In the genomic region with DNA sequence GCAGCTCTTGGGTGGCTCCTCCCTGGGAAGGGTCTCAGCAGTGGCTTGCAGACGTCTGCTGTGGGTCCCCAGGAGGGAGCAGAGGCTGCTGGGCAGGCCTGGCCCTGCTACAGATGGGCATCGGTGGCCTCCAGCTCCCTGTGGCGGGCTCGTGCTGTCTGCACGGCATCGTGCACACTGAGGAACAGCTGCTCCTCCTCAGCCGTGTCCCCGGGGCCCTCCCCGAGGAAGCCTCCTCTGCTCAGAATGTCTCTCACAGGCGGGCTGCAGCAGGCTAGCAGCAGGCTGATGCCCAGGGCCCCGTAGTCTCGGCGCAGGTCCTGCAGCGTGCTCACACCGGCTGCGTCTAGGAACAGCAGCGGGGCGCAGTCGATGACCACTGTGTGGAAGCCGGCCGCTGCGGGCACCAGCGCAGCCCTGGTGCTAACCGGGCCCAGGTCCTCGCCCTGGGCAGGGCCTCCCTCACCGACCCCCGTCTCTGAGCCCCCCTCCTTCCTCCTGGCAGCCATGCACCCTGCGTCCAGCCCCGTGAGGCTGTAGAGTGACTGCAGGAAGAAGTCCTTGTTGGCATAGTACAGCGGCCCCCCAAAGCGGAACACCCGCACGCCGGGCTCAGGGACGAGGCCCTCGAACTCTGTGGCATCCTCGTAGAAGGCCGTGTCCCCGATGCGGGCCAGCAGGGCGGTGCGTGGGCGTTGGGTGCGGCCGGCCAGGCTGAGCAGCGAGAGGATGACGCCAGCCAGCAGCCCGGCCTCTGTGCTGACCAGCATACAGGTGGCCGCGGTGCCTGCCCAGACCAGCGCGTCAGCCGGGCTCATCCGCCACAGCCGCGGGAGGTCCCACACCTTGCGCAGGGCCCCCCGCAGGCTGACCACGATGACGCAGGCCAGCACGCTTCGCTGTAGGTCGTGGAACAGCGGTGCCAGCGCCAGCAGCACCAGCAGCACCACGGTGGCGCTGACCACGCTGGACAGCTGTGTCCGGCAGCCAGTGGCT, we compare ENCODE assay signal across 19 cellular contexts. TPM values are rescaled to one million over a fixed set of nuclear protein-coding genes. Genes with fewer than 3 reads are reported as not detected.
DNase-seq lines count a peak whose midpoint lies in the region; ATAC-seq, FAIRE-seq and TF ChIP-seq lines count a peak whose summit lies in the region.
"Had no signal": no experiment of that assay in that cellular context is flagged by ENCODE, and none has a peak within 500 bp of the region (broad histone marks: within the 10 kb centered on the region; RNA-seq: fewer than 3 reads in every experiment).

No MANE protein-coding gene starts in this region.

- H3K4me3 ChIP-seq in BE2C (ENCODE audit: low read depth, low read length) (no peak overlapping the region), kidney (ENCODE audit: low read length in 2 of 2) (no peak overlapping the region)

- H3K27ac ChIP-seq in kidney (ENCODE audit: low read depth in 2 of 2, low read length in 2 of 2), result no peak overlapping the region

- H3K9me3 ChIP-seq in BE2C (no peaks in the 10 kb centered on the region), kidney (ENCODE audit: control insufficient read depth in 1 of 2, low read length in 2 of 2) (no peaks in the 10 kb centered on the region)

- no peak overlapping the region for H3K27ac Mint-ChIP-seq in activated T-cell treated with anti-CD3 and anti-CD28 coated beads, Interleukin-2, amount 50 U/mL, for 24 hours

- ATAC-seq in GM18517 (IDR thresholded peaks at IDR 0.05; ENCODE audit: unreplicated experiment), result no peak

- TF ChIP-seq CTCF in BE2C (IDR thresholded peaks at IDR 0.05; ENCODE audit: low read depth, low read length), result no peak
- TF ChIP-seq CTCF in kidney (IDR thresholded peaks at IDR 0.05; ENCODE audit: borderline replicate concordance, extremely low read depth, insufficient read depth), result no peak

- no peaks in the 10 kb centered on the region for H3K4me1 ChIP-seq in BE2C
- H3K4me1 ChIP-seq in kidney (ENCODE audit: control insufficient read depth in 1 of 2, insufficient read depth in 1 of 2, low read depth in 1 of 2, low read length in 2 of 2), result peaks cover 14 to 42% of the 10 kb centered on the region in 2 donors

- DNase-seq in DMS 273 (lab: John Stamatoyannopoulos, UW; ENCODE audit: unreplicated experiment) (peak; percentile 52), DMS 273 treated with DMSO at 0.1 percent for 48 hours (lab: John Stamatoyannopoulos, UW) (no peak), BE2C (peak; percentile 9), NCI-H2171 (lab: John Stamatoyannopoulos, UW) (peak; percentile 35), kidney (peak; percentile 78), NCI-H1092 (lab: John Stamatoyannopoulos, UW) (no peak)
- DNase-seq in activated T-cell treated with anti-CD3 and anti-CD28 coated beads, Interleukin-2, amount 50 U/mL, for 24 hours, result no peak
- DNase-seq: CD8-positive, alpha-beta memory T cell; EL; Kasumi-1; MM.1S; NCI-H1105; NCI-H1694; NCI-H446 treated with DMSO at 0.1 percent for 48 hours; OCI-M1 had no signal

- FAIRE-seq in kidney (lab: Jason Lieb, UNC), result no peak

- H3K36me3 ChIP-seq in BE2C, result no peaks in the 10 kb centered on the region
- peaks cover 4% of the 10 kb centered on the region in 2 donors for H3K36me3 ChIP-seq in kidney (ENCODE audit: control insufficient read depth in 1 of 2, insufficient read depth in 2 of 2, low read length in 2 of 2)

- intact Hi-C loops in kidney (cut with DNase I), result no loop called here

- peaks cover 6% of the 10 kb centered on the region for H3K36me3 Mint-ChIP-seq in activated T-cell treated with anti-CD3 and anti-CD28 coated beads, Interleukin-2, amount 50 U/mL, for 24 hours (ENCODE audit: low read depth)

- no peaks in the 10 kb centered on the region for H3K9me3 Mint-ChIP-seq in activated T-cell treated with anti-CD3 and anti-CD28 coated beads, Interleukin-2, amount 50 U/mL, for 24 hours
- H3K9me3 Mint-ChIP-seq: CD8-positive, alpha-beta memory T cell had no signal

- peaks cover 14% of the 10 kb centered on the region for H3K27me3 ChIP-seq in BE2C

- H3K4me1 Mint-ChIP-seq in activated T-cell treated with anti-CD3 and anti-CD28 coated beads, Interleukin-2, amount 50 U/mL, for 24 hours (ENCODE audit: low read depth), result peaks cover 30% of the 10 kb centered on the region

- H3K4me3 Mint-ChIP-seq in activated T-cell treated with anti-CD3 and anti-CD28 coated beads, Interleukin-2, amount 50 U/mL, for 24 hours, result no peak overlapping the region

- H3K27me3 Mint-ChIP-seq in activated T-cell treated with anti-CD3 and anti-CD28 coated beads, Interleukin-2, amount 50 U/mL, for 24 hours, result no peaks in the 10 kb centered on the region
- H3K27me3 Mint-ChIP-seq: B cell; CD8-positive, alpha-beta memory T cell had no signal

- no peak overlapping the region for H3K9ac ChIP-seq in kidney (ENCODE audit: low read length in 2 of 2)

RNA-seq across cellular contexts. Expression of gene IDUA, which starts 2.2 kb away (rescaled TPM):
- 5.3 TPM for polyA plus RNA-seq in BE2C (2012; ENCODE audit: insufficient read depth, insufficient read length, low read depth)
- total RNA-seq in kidney, result 58.5 TPM
- 11.9 TPM for polyA plus RNA-seq in kidney (ENCODE audit: insufficient read depth, low read depth, low replicate concordance)

RNA-seq across cellular contexts. Expression of gene SLC26A1, which starts 4.2 kb away (rescaled TPM):
- polyA plus RNA-seq in BE2C (2012; ENCODE audit: insufficient read depth, insufficient read length, low read depth), result 1.6 TPM
- 2.9 TPM for total RNA-seq in kidney
- 10.2 TPM for polyA plus RNA-seq in kidney (ENCODE audit: insufficient read depth, low read depth, low replicate concordance)
- total RNA-seq: CD8-positive, alpha-beta memory T cell; H4; SK-MEL-5 had no signal

RNA-seq across cellular contexts. Expression of gene DGKQ, which starts 15.7 kb away (rescaled TPM):
- 22.7 TPM for polyA plus RNA-seq in BE2C (2012; ENCODE audit: insufficient read depth, insufficient read length, low read depth)
- 13.7 TPM for total RNA-seq in kidney
- 3.5 TPM for polyA plus RNA-seq in kidney (ENCODE audit: insufficient read depth, low read depth, low replicate concordance)

RNA-seq across cellular contexts. Expression of gene FGFRL1, which starts 22.4 kb away (rescaled TPM):
- 0.19 TPM for polyA plus RNA-seq in BE2C (2012; ENCODE audit: insufficient read depth, insufficient read length, low read depth)
- total RNA-seq in kidney, result 25.5 TPM
- polyA plus RNA-seq in kidney (ENCODE audit: insufficient read depth, low read depth, low replicate concordance), result 22.0 TPM

RNA-seq across cellular contexts. Expression of gene TMEM175, which starts 56.8 kb away (rescaled TPM):
- polyA plus RNA-seq in BE2C (2012; ENCODE audit: insufficient read depth, insufficient read length, low read depth), result 146 TPM
- 31.1 TPM for total RNA-seq in kidney
- polyA plus RNA-seq in kidney (ENCODE audit: insufficient read depth, low read depth, low replicate concordance), result 26.0 TPM

Comparison
In these comparisons a context has a peak if more than half of its experiments do, and no peak if none do; other contexts are left out.
1. DNase-seq: peak in DMS 273 (single experiment), BE2C (single experiment), NCI-H2171 (single experiment) and kidney (single experiment); none in DMS 273 treated with DMSO at 0.1 percent for 48 hours (single experiment), activated T-cell treated with anti-CD3 and anti-CD28 coated beads, Interleukin-2, amount 50 U/mL, for 24 hours (single experiment) and NCI-H1092 (single experiment).